Comparison of ENCODE assay signal across 24 cellular contexts in genomic region chr3:9377981-9378380, GRCh38.
"Had no signal": no experiment of that assay in that cellular context is flagged by ENCODE, and none has a peak within 500 bp of the region (broad histone marks: within the 10 kb centered on the region; RNA-seq: fewer than 3 reads in every experiment).

No MANE protein-coding gene starts in this region.

- H3K27ac Mint-ChIP-seq: activated T-helper 1 cell treated with anti-CD3 and anti-CD28 coated beads, Interleukin-12 subunit alpha, Interleukin-12 subunit beta, Interleukin-2, Interleukin-4 antibody, amounts not matched to agents 30 ng/mL and 10 ng/mL and 1 ng/mL, durations not matched to agents 14 hours and 24 hours and 36 hours; stimulated activated memory B cell treated with anti-CD40 and anti-IgM and Interleukin-4, amounts not matched to agents 10 μg/mL and 1 μg/mL and 100 μg/mL, for 72 hours had no signal

- ATAC-seq: activated CD4-positive, CD25-positive, alpha-beta regulatory T cell treated with anti-CD3 and anti-CD28 coated beads, Interleukin-2, amount 50 U/mL, for 24 hours; body of pancreas; gastroesophageal sphincter; sciatic nerve; stimulated activated memory B cell treated with anti-CD40 and anti-IgM and Interleukin-4, amounts not matched to agents 10 μg/mL and 1 μg/mL and 100 μg/mL, for 72 hours had no signal

- H3K27ac ChIP-seq: body of pancreas, cardiac muscle cell, epithelial cell of prostate, gastroesophageal sphincter, left ventricle myocardium inferior, stomach, transverse colon, uterus had no signal

- H3K27me3 ChIP-seq: body of pancreas, cardiac muscle cell, gastroesophageal sphincter, stomach, transverse colon, uterus had no signal

- H3K27me3 Mint-ChIP-seq: stimulated activated memory B cell treated with anti-CD40 and anti-IgM and Interleukin-4, amounts not matched to agents 10 μg/mL and 1 μg/mL and 100 μg/mL, for 72 hours had no signal

- H3K9me3 ChIP-seq: body of pancreas, gastroesophageal sphincter, left ventricle myocardium inferior, stomach, transverse colon, uterus had no signal

- H3K4me3 Mint-ChIP-seq: activated T-helper 1 cell treated with anti-CD3 and anti-CD28 coated beads, Interleukin-12 subunit alpha, Interleukin-12 subunit beta, Interleukin-2, Interleukin-4 antibody, amounts not matched to agents 30 ng/mL and 10 ng/mL and 1 ng/mL, durations not matched to agents 14 hours and 24 hours and 36 hours; stimulated activated memory B cell treated with anti-CD40 and anti-IgM and Interleukin-4, amounts not matched to agents 10 μg/mL and 1 μg/mL and 100 μg/mL, for 72 hours had no signal

- H3K4me1 ChIP-seq: body of pancreas, transverse colon, uterus had no signal

- H3K36me3 ChIP-seq: uterus had no signal

- DNase-seq: activated CD4-positive, alpha-beta T cell treated with anti-CD3 and anti-CD28 coated beads, Interleukin-2, amount 50 U/mL, for 1 hour; activated CD8-positive, alpha-beta memory T cell treated with anti-CD3 and anti-CD28 coated beads for 24 hours; activated CD8-positive, alpha-beta memory T cell treated with anti-CD3 and anti-CD28 coated beads, Interleukin-2, amount 50 U/mL, for 48 hours; activated gamma-delta T cell treated with Interleukin-2 at 50 U/mL for 16 hours; body of pancreas; cortex of kidney; head of caudate nucleus; hypothalamus; left ventricle myocardium inferior; nucleus accumbens; posterior cingulate gyrus; small intestine; stimulated activated CD4-positive, alpha-beta T cell treated with anti-CD3 and anti-CD28 coated beads, Interleukin-2, amount 100 ng/mL, for 24 hours; stomach; SW 1271; transverse colon; uterus had no signal

- H3K4me3 ChIP-seq: body of pancreas, cardiac muscle cell, gastroesophageal sphincter, left ventricle myocardium inferior, stomach, transverse colon, uterus had no signal

- H3K9me3 Mint-ChIP-seq: activated T-helper 1 cell treated with anti-CD3 and anti-CD28 coated beads, Interleukin-12 subunit alpha, Interleukin-12 subunit beta, Interleukin-2, Interleukin-4 antibody, amounts not matched to agents 30 ng/mL and 10 ng/mL and 1 ng/mL, durations not matched to agents 14 hours and 24 hours and 36 hours; stimulated activated memory B cell treated with anti-CD40 and anti-IgM and Interleukin-4, amounts not matched to agents 10 μg/mL and 1 μg/mL and 100 μg/mL, for 72 hours had no signal
